Comparison of ENCODE assay signal across 2 cellular contexts in the genomic region with DNA sequence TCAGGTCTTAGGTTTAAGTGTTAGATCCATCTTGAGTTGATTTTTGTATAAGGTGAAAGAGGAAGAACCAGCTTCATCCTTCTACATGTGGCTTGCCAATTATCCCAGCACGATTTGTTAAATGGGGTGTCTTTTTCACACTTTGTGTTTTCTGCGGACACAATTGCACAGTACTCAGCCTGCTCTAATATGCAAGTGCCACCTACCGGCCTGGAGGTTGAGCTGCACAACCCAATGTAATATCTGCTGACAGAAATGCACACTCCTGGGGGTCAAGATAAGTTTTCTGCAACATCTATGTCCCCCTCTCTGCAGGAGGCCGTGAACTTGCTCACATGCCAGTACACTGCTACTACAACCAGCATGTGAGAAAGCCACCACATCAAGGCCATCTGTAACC.
TF ChIP-seq lines count a peak whose summit lies in the region.

No MANE protein-coding gene starts in this region.

TF ChIP-seq in GM23338, 12 proteins besides CTCF, POLR2A, EP300 and RAD21 (continued from another document):
- TF ChIP-seq, protein P1, sequence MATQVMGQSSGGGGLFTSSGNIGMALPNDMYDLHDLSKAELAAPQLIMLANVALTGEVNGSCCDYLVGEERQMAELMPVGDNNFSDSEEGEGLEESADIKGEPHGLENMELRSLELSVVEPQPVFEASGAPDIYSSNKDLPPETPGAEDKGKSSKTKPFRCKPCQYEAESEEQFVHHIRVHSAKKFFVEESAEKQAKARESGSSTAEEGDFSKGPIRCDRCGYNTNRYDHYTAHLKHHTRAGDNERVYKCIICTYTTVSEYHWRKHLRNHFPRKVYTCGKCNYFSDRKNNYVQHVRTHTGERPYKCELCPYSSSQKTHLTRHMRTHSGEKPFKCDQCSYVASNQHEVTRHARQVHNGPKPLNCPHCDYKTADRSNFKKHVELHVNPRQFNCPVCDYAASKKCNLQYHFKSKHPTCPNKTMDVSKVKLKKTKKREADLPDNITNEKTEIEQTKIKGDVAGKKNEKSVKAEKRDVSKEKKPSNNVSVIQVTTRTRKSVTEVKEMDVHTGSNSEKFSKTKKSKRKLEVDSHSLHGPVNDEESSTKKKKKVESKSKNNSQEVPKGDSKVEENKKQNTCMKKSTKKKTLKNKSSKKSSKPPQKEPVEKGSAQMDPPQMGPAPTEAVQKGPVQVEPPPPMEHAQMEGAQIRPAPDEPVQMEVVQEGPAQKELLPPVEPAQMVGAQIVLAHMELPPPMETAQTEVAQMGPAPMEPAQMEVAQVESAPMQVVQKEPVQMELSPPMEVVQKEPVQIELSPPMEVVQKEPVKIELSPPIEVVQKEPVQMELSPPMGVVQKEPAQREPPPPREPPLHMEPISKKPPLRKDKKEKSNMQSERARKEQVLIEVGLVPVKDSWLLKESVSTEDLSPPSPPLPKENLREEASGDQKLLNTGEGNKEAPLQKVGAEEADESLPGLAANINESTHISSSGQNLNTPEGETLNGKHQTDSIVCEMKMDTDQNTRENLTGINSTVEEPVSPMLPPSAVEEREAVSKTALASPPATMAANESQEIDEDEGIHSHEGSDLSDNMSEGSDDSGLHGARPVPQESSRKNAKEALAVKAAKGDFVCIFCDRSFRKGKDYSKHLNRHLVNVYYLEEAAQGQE (IDR thresholded peaks at IDR 0.05; ENCODE audit: unreplicated experiment): no peak
- TF ChIP-seq, protein P2, sequence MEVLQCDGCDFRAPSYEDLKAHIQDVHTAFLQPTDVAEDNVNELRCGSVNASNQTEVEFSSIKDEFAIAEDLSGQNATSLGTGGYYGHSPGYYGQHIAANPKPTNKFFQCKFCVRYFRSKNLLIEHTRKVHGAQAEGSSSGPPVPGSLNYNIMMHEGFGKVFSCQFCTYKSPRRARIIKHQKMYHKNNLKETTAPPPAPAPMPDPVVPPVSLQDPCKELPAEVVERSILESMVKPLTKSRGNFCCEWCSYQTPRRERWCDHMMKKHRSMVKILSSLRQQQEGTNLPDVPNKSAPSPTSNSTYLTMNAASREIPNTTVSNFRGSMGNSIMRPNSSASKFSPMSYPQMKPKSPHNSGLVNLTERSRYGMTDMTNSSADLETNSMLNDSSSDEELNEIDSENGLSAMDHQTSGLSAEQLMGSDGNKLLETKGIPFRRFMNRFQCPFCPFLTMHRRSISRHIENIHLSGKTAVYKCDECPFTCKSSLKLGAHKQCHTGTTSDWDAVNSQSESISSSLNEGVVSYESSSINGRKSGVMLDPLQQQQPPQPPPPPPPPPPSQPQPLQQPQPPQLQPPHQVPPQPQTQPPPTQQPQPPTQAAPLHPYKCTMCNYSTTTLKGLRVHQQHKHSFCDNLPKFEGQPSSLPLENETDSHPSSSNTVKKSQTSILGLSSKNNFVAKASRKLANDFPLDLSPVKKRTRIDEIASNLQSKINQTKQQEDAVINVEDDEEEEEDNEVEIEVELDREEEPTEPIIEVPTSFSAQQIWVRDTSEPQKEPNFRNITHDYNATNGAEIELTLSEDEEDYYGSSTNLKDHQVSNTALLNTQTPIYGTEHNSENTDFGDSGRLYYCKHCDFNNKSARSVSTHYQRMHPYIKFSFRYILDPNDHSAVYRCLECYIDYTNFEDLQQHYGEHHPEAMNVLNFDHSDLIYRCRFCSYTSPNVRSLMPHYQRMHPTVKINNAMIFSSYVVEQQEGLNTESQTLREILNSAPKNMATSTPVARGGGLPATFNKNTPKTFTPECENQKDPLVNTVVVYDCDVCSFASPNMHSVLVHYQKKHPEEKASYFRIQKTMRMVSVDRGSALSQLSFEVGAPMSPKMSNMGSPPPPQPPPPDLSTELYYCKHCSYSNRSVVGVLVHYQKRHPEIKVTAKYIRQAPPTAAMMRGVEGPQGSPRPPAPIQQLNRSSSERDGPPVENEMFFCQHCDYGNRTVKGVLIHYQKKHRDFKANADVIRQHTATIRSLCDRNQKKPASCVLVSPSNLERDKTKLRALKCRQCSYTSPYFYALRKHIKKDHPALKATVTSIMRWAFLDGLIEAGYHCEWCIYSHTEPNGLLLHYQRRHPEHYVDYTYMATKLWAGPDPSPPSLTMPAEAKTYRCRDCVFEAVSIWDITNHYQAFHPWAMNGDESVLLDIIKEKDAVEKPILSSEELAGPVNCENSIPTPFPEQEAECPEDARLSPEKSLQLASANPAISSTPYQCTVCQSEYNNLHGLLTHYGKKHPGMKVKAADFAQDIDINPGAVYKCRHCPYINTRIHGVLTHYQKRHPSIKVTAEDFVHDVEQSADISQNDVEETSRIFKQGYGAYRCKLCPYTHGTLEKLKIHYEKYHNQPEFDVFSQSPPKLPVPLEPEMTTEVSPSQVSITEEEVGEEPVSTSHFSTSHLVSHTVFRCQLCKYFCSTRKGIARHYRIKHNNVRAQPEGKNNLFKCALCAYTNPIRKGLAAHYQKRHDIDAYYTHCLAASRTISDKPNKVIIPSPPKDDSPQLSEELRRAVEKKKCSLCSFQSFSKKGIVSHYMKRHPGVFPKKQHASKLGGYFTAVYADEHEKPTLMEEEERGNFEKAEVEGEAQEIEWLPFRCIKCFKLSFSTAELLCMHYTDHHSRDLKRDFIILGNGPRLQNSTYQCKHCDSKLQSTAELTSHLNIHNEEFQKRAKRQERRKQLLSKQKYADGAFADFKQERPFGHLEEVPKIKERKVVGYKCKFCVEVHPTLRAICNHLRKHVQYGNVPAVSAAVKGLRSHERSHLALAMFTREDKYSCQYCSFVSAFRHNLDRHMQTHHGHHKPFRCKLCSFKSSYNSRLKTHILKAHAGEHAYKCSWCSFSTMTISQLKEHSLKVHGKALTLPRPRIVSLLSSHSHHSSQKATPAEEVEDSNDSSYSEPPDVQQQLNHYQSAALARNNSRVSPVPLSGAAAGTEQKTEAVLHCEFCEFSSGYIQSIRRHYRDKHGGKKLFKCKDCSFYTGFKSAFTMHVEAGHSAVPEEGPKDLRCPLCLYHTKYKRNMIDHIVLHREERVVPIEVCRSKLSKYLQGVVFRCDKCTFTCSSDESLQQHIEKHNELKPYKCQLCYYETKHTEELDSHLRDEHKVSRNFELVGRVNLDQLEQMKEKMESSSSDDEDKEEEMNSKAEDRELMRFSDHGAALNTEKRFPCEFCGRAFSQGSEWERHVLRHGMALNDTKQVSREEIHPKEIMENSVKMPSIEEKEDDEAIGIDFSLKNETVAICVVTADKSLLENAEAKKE (CRISPR knock-in tag; IDR thresholded peaks at IDR 0.05): no peak

TF ChIP-seq in GM12878, 131 proteins besides CTCF, POLR2A, EP300 and RAD21 (continued from another document):
- TF ChIP-seq ZNF687 (IDR thresholded peaks at IDR 0.05): no peak
- TF ChIP-seq, protein P3, sequence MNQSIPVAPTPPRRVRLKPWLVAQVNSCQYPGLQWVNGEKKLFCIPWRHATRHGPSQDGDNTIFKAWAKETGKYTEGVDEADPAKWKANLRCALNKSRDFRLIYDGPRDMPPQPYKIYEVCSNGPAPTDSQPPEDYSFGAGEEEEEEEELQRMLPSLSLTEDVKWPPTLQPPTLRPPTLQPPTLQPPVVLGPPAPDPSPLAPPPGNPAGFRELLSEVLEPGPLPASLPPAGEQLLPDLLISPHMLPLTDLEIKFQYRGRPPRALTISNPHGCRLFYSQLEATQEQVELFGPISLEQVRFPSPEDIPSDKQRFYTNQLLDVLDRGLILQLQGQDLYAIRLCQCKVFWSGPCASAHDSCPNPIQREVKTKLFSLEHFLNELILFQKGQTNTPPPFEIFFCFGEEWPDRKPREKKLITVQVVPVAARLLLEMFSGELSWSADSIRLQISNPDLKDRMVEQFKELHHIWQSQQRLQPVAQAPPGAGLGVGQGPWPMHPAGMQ (IDR thresholded peaks at IDR 0.05; ENCODE audit: borderline replicate concordance): no peak
- TF ChIP-seq PRDM15 (CRISPR knock-in tag; IDR thresholded peaks at IDR 0.05): no peak
- TF ChIP-seq CBX3 (IDR thresholded peaks at IDR 0.05; ENCODE audit: borderline replicate concordance, low read depth): no peak
- no peak for TF ChIP-seq ZNF24 (IDR thresholded peaks at IDR 0.05)
- no peak for TF ChIP-seq IRF3 (IDR thresholded peaks at IDR 0.05)
- TF ChIP-seq SMC3 (IDR thresholded peaks at IDR 0.05; ENCODE audit: borderline replicate concordance, low read length): no peak
- no peak for TF ChIP-seq TBL1XR1 (IDR thresholded peaks at IDR 0.05; ENCODE audit: low read depth, low read length)
- TF ChIP-seq NBN (IDR thresholded peaks at IDR 0.05): no peak
- TF ChIP-seq GATAD2B (conservative IDR thresholded peaks at IDR 0.05; ENCODE audit: low read depth): no peak
- no peak for TF ChIP-seq IKZF2 (IDR thresholded peaks at IDR 0.05)
